Comparison of ENCODE assay signal across 1 cellular context in the genomic region with DNA sequence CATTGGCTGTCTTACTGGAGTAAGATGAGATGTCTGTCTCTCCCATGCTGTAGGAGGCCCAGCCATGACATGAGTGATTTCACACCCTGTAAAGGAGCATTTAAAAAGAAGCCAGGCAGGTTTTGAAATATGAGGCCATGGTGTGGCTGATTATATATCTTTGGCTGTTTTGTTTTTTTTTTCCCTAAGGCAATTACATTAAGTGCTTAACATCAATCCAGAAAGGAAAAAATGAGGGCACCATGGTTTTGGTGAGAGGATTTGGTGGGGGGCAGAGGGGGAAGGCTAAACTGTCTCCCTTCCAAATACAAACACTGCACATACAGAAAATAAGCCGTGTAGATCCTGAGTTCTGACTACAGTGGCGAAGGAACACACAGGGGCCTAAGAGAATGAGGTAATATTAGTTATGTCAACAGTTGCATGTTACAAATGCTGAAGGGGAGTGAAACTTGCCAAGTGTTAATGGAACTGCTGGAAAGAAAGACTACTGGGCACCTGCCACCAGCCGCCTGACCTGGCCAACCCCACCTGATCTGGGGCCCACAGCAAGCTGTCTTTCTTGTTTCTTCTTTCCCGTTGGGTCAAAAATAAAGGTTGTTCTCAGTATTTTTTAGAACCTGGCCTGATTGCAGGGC.
TF ChIP-seq lines count a peak whose summit lies in the region.

No MANE protein-coding gene starts in this region.

TF ChIP-seq in A549, 52 proteins besides CTCF, POLR2A, EP300 and RAD21 (continued from another document):
- TF ChIP-seq, protein P1, sequence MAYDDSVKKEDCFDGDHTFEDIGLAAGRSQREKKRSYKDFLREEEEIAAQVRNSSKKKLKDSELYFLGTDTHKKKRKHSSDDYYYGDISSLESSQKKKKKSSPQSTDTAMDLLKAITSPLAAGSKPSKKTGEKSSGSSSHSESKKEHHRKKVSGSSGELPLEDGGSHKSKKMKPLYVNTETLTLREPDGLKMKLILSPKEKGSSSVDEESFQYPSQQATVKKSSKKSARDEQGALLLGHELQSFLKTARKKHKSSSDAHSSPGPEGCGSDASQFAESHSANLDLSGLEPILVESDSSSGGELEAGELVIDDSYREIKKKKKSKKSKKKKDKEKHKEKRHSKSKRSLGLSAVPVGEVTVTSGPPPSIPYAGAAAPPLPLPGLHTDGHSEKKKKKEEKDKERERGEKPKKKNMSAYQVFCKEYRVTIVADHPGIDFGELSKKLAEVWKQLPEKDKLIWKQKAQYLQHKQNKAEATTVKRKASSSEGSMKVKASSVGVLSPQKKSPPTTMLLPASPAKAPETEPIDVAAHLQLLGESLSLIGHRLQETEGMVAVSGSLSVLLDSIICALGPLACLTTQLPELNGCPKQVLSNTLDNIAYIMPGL (CRISPR knock-in tag; IDR thresholded peaks at IDR 0.05; ENCODE audit: borderline replicate concordance) = no peak
